Comparison of ENCODE assay signal across 15 cellular contexts in the genomic region with DNA sequence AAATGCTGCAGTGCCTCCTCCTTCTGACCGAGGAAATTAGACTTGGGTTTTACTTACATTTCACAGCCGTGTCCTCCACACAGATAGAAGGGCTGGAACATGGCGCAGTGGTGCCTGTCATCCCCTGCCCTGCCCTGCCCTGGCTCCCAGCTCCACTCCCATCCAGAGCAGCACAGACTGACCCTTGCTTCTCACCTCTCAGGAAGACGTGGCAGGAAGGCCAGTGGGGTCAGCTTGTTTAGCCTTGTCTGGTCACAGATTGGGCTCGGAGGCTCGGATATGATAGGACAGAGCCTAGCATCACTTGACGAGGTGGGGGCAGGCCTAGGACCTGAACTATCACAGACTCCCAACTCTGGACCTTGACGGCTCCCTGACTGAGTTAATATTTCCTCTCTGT.
DNase-seq lines count a peak whose midpoint lies in the region; ATAC-seq and TF ChIP-seq lines count a peak whose summit lies in the region.
"Had no signal": no experiment of that assay in that cellular context is flagged by ENCODE, and none has a peak within 500 bp of the region (broad histone marks: within the 10 kb centered on the region; RNA-seq: fewer than 3 reads in every experiment).

No MANE protein-coding gene starts in this region.

- H2BK15ac ChIP-seq in IMR-90 (ENCODE audit: low read depth, low read length) = no peak overlapping the region

- no peak for ATAC-seq in IMR-90 (ENCODE audit: low read depth)
- no peak for ATAC-seq in natural killer cell treated with Interleukin-12 subunit alpha and Interleukin-12 subunit beta and Interleukin-15 and Interleukin-18, amount 100 ng/mL, for 72 hours
- no peak for ATAC-seq in stimulated activated memory B cell treated with anti-CD40 and anti-IgM and Interleukin-4, amounts not matched to agents 10 μg/mL and 1 μg/mL and 100 μg/mL, for 72 hours

- no peak overlapping the region for H3K9ac ChIP-seq in IMR-90 (ENCODE audit: low read depth, low read length)

- no peak overlapping the region for H3K18ac ChIP-seq in IMR-90 (ENCODE audit: low read depth, low read length)

- H3K27me3 Mint-ChIP-seq in T-helper 1 cell treated with Interleukin-12 subunit alpha and Interleukin-12 subunit beta and Interleukin-4 antibody, amounts not matched to agents 30 μg/mL and 1 μg/mL, for 36 hours (ENCODE audit: low read depth) = peaks cover 3% of the 10 kb centered on the region
- H3K27me3 Mint-ChIP-seq in chondrocyte (ENCODE audit: low read depth) = no peaks in the 10 kb centered on the region
- peaks cover 0 to 2% of the 10 kb centered on the region in 2 donors for H3K27me3 Mint-ChIP-seq in natural killer cell treated with Interleukin-12 subunit alpha and Interleukin-12 subunit beta and Interleukin-15 and Interleukin-18, amount 100 ng/mL, for 72 hours
- no peaks in the 10 kb centered on the region for H3K27me3 Mint-ChIP-seq in stimulated activated memory B cell treated with anti-CD40 and anti-IgM and Interleukin-4, amounts not matched to agents 10 μg/mL and 1 μg/mL and 100 μg/mL, for 72 hours

- H4K91ac ChIP-seq in IMR-90 (ENCODE audit: insufficient read depth, low read depth, low read length) = no peak overlapping the region; the same call in 1 of the 2 replicates

- H3K79me1 ChIP-seq in IMR-90 (ENCODE audit: low read depth in 1 of 2, low read length in 2 of 2) = no peaks in the 10 kb centered on the region

- peak overlapping the region; percentile 91 for H2AK5ac ChIP-seq in IMR-90 (ENCODE audit: low read depth, low read length)

- no peak overlapping the region for H3K27ac ChIP-seq in IMR-90 (ENCODE audit: insufficient read depth, low read length)
- H3K27ac ChIP-seq: brain microvascular endothelial cell, PC-9 had no signal

- no peak overlapping the region for H4K8ac ChIP-seq in IMR-90 (ENCODE audit: low read depth in 2 of 2, low read length in 2 of 2)

- TF ChIP-seq RAD21 in IMR-90 (IDR thresholded peaks at IDR 0.05; ENCODE audit: low read length) = no peak

- peak overlapping the region; percentile 61 for H2AK9ac ChIP-seq in IMR-90 (replicated peaks; ENCODE audit: low read depth, low read length, poor library complexity)

- no peak overlapping the region for H3K4me2 ChIP-seq in IMR-90 (ENCODE audit: low read depth, low read length)

- H2AFZ ChIP-seq in IMR-90 (replicated peaks; ENCODE audit: low read length, poor library complexity) = no peak overlapping the region

- intact Hi-C loops in IMR-90 (cut with micrococcal nuclease) = no loop called here

- H3K9me3 Mint-ChIP-seq in T-helper 1 cell treated with Interleukin-12 subunit alpha and Interleukin-12 subunit beta and Interleukin-4 antibody, amounts not matched to agents 30 μg/mL and 1 μg/mL, for 36 hours = no peaks in the 10 kb centered on the region
- peaks cover 5% of the 10 kb centered on the region for H3K9me3 Mint-ChIP-seq in chondrocyte (ENCODE audit: low read depth)
- H3K9me3 Mint-ChIP-seq in natural killer cell treated with Interleukin-12 subunit alpha and Interleukin-12 subunit beta and Interleukin-15 and Interleukin-18, amount 100 ng/mL, for 72 hours = no peaks in the 10 kb centered on the region
- peaks cover 4% of the 10 kb centered on the region for H3K9me3 Mint-ChIP-seq in stimulated activated memory B cell treated with anti-CD40 and anti-IgM and Interleukin-4, amounts not matched to agents 10 μg/mL and 1 μg/mL and 100 μg/mL, for 72 hours

- no peak for DNase-seq in T-helper 1 cell
- DNase-seq in IMR-90 = no peak
- DNase-seq in chondrocyte (ENCODE audit: low spot score) = peak; percentile 54
- no peak for DNase-seq in natural killer cell treated with Interleukin-12 subunit alpha and Interleukin-12 subunit beta and Interleukin-15 and Interleukin-18, amount 100 ng/mL, for 72 hours (ENCODE audit: low spot score)
- DNase-seq in HK-2 (ENCODE audit: unreplicated experiment) = no peak
- DNase-seq in stimulated activated CD4-positive, alpha-beta T cell treated with anti-CD3 and anti-CD28 coated beads, Interleukin-4, amount 100 ng/mL, for 24 hours = no peak
- DNase-seq: activated T-cell treated with anti-CD3 and anti-CD28 coated beads, Interleukin-2, amount 50 U/mL, for 48 hours; brain microvascular endothelial cell; left cardiac atrium; NCI-H1694 treated with DMSO at 0.1 percent for 48 hours; NCI-H748 treated with DMSO at 0.1 percent for 48 hours; PC-9; T-helper 9 cell had no signal

- H3K56ac ChIP-seq in IMR-90 (ENCODE audit: extremely low read depth, insufficient read depth, low read length) = no peak overlapping the region

- H2BK5ac ChIP-seq in IMR-90 (ENCODE audit: low read depth, low read length, poor library complexity, severe bottlenecking) = no peak overlapping the region

- POLR2A ChIA-PET in IMR-90 (lab: Charles Lee; ENCODE audit: unreplicated experiment) = no interaction called here

- peaks cover 18% of the 10 kb centered on the region for H3K4me1 ChIP-seq in IMR-90 (ENCODE audit: control insufficient read depth, insufficient read depth, low read length)

- no peak for TF ChIP-seq POLR2A in IMR-90 (IDR thresholded peaks at IDR 0.05; ENCODE audit: low read depth, low read length)

- no peak overlapping the region for H2BK120ac ChIP-seq in IMR-90 (ENCODE audit: low read depth, low read length)

- H4K20me1 ChIP-seq in IMR-90 (ENCODE audit: insufficient read depth, low read length) = no peaks in the 10 kb centered on the region

- WGBS in IMR-90 (ENCODE audit: extremely low coverage in 2 of 2, insufficient read length in 1 of 2), 2 experiments = 86% methylated on average over 3 of the region's 8 CpGs; no CpG with 5 or more reads in 1 of the 2 experiments

- H3K4me1 Mint-ChIP-seq in T-helper 1 cell treated with Interleukin-12 subunit alpha and Interleukin-12 subunit beta and Interleukin-4 antibody, amounts not matched to agents 30 μg/mL and 1 μg/mL, for 36 hours (ENCODE audit: low read depth) = peaks cover 5% of the 10 kb centered on the region
- H3K4me1 Mint-ChIP-seq in chondrocyte (ENCODE audit: low read depth) = peaks cover 49% of the 10 kb centered on the region
- peaks cover 0 to 16% of the 10 kb centered on the region in 2 donors for H3K4me1 Mint-ChIP-seq in natural killer cell treated with Interleukin-12 subunit alpha and Interleukin-12 subunit beta and Interleukin-15 and Interleukin-18, amount 100 ng/mL, for 72 hours (ENCODE audit: low read depth in 2 of 2)
- H3K4me1 Mint-ChIP-seq in stimulated activated memory B cell treated with anti-CD40 and anti-IgM and Interleukin-4, amounts not matched to agents 10 μg/mL and 1 μg/mL and 100 μg/mL, for 72 hours = peaks cover 42% of the 10 kb centered on the region

- no peak overlapping the region for H4K5ac ChIP-seq in IMR-90 (ENCODE audit: low read depth, low read length)

- H3K4ac ChIP-seq in IMR-90 (ENCODE audit: low read depth, low read length) = no peak overlapping the region

- no peak for TF ChIP-seq CTCF in IMR-90 (conservative IDR thresholded peaks at IDR 0.05; ENCODE audit: low read depth, low read length)
- TF ChIP-seq CTCF in chondrocyte (IDR thresholded peaks at IDR 0.05) = no peak

- in situ Hi-C loops in IMR-90 (cut with MboI; ENCODE audit: low sequenced_read_pairs) = loop anchor here (5.0 to 10.0 kb wide), 2 partner anchors 427 to 519 kb away; no protein-coding TSS in a partner anchor

- H3K4me3 ChIP-seq in IMR-90 (ENCODE audit: insufficient read depth, low read depth, low read length) = no peak overlapping the region

- H3K14ac ChIP-seq in IMR-90 (replicated peaks; ENCODE audit: low read depth, low read length) = no peak overlapping the region

- dilution Hi-C loops in IMR-90 (cut with HindIII; ENCODE audit: low sequenced_read_pairs, unreplicated experiment) = no loop called here

- H3K23ac ChIP-seq in IMR-90 (ENCODE audit: low read depth, low read length) = no peak overlapping the region

- H3K9me3 ChIP-seq in IMR-90 (ENCODE audit: control insufficient read depth, insufficient read depth, low read length) = 0 out of 2 replicates have a peak, but pooled peaks cover 4% of the 10 kb centered on the region

- no peaks in the 10 kb centered on the region for H3K36me3 Mint-ChIP-seq in T-helper 1 cell treated with Interleukin-12 subunit alpha and Interleukin-12 subunit beta and Interleukin-4 antibody, amounts not matched to agents 30 μg/mL and 1 μg/mL, for 36 hours (ENCODE audit: low read depth)
- H3K36me3 Mint-ChIP-seq in chondrocyte (ENCODE audit: low read depth) = no peaks in the 10 kb centered on the region
- no peaks in the 10 kb centered on the region for H3K36me3 Mint-ChIP-seq in natural killer cell treated with Interleukin-12 subunit alpha and Interleukin-12 subunit beta and Interleukin-15 and Interleukin-18, amount 100 ng/mL, for 72 hours
- H3K36me3 Mint-ChIP-seq in stimulated activated memory B cell treated with anti-CD40 and anti-IgM and Interleukin-4, amounts not matched to agents 10 μg/mL and 1 μg/mL and 100 μg/mL, for 72 hours = no peaks in the 10 kb centered on the region

- peaks cover 7% of the 10 kb centered on the region; the same call in 1 of the 2 replicates for H3K9me1 ChIP-seq in IMR-90 (ENCODE audit: insufficient read depth, low read length)

- H3K36me3 ChIP-seq in IMR-90 (ENCODE audit: control insufficient read depth, insufficient read depth, low read length) = no peaks in the 10 kb centered on the region
- H3K36me3 ChIP-seq: brain microvascular endothelial cell had no signal

- CTCF ChIA-PET in IMR-90 (lab: Yijun Ruan, JAX) = interaction anchor here (1.3 to 2.8 kb wide), 4 partner anchors 47 to 521 kb away, joined by 5 to 33 read pairs (median 11); no protein-coding TSS in a partner anchor

- no peaks in the 10 kb centered on the region for H3K27me3 ChIP-seq in IMR-90 (ENCODE audit: control insufficient read depth, insufficient read depth, low read length)
- H3K27me3 ChIP-seq: brain microvascular endothelial cell had no signal

- no peak overlapping the region; the same call in 1 of the 2 replicates for H2BK20ac ChIP-seq in IMR-90 (ENCODE audit: low read depth, low read length)

- BruUV-seq in IMR-90 (replicated peaks; lab: Mats Ljungman, UMichigan) = no TSS peak

- peak overlapping the region; percentile 74 for H3K4me3 Mint-ChIP-seq in T-helper 1 cell treated with Interleukin-12 subunit alpha and Interleukin-12 subunit beta and Interleukin-4 antibody, amounts not matched to agents 30 μg/mL and 1 μg/mL, for 36 hours
- H3K4me3 Mint-ChIP-seq in chondrocyte (ENCODE audit: unreplicated experiment) = no peak overlapping the region
- H3K4me3 Mint-ChIP-seq in natural killer cell treated with Interleukin-12 subunit alpha and Interleukin-12 subunit beta and Interleukin-15 and Interleukin-18, amount 100 ng/mL, for 72 hours = peak overlapping the region; percentile 60
- no peak overlapping the region for H3K4me3 Mint-ChIP-seq in stimulated activated memory B cell treated with anti-CD40 and anti-IgM and Interleukin-4, amounts not matched to agents 10 μg/mL and 1 μg/mL and 100 μg/mL, for 72 hours

- H3K27ac Mint-ChIP-seq in T-helper 1 cell treated with Interleukin-12 subunit alpha and Interleukin-12 subunit beta and Interleukin-4 antibody, amounts not matched to agents 30 μg/mL and 1 μg/mL, for 36 hours = no peak overlapping the region
- H3K27ac Mint-ChIP-seq in chondrocyte (ENCODE audit: unreplicated experiment) = no peak overlapping the region
- H3K27ac Mint-ChIP-seq in natural killer cell treated with Interleukin-12 subunit alpha and Interleukin-12 subunit beta and Interleukin-15 and Interleukin-18, amount 100 ng/mL, for 72 hours = peak overlapping the region in 1 of 2 donors; percentile 73
- no peak overlapping the region for H3K27ac Mint-ChIP-seq in stimulated activated memory B cell treated with anti-CD40 and anti-IgM and Interleukin-4, amounts not matched to agents 10 μg/mL and 1 μg/mL and 100 μg/mL, for 72 hours

Comparison
In these comparisons a context has a peak if more than half of its experiments do, and no peak if none do; other contexts are left out.
1. H3K4me3 Mint-ChIP-seq: peak in T-helper 1 cell treated with Interleukin-12 subunit alpha and Interleukin-12 subunit beta and Interleukin-4 antibody, amounts not matched to agents 30 μg/mL and 1 μg/mL, for 36 hours (single experiment) and natural killer cell treated with Interleukin-12 subunit alpha and Interleukin-12 subunit beta and Interleukin-15 and Interleukin-18, amount 100 ng/mL, for 72 hours (single experiment); none in chondrocyte (single experiment) and stimulated activated memory B cell treated with anti-CD40 and anti-IgM and Interleukin-4, amounts not matched to agents 10 μg/mL and 1 μg/mL and 100 μg/mL, for 72 hours (single experiment).